8 cellular contexts compared by ENCODE assay signal in genomic region chr14:104947201-104947600, GRCh38. TPM values are rescaled to one million over a fixed set of nuclear protein-coding genes. Genes with fewer than 3 reads are reported as not detected.
"Had no signal": no experiment of that assay in that cellular context is flagged by ENCODE, and none has a peak within 500 bp of the region (broad histone marks: within the 10 kb centered on the region; RNA-seq: fewer than 3 reads in every experiment).

No MANE protein-coding gene starts in this region.

RNA-seq across cellular contexts. Expression of gene PLD4, which starts 22.5 kb away (rescaled TPM):
- total RNA-seq: activated CD4-positive, alpha-beta memory T cell treated with anti-CD3 and anti-CD28 coated beads for 36 hours; activated CD8-positive, alpha-beta memory T cell treated with anti-CD3 and anti-CD28 coated beads for 36 hours; activated CD8-positive, alpha-beta T cell treated with anti-CD3 and anti-CD28 coated beads for 36 hours; activated naive CD4-positive, alpha-beta T cell treated with anti-CD3 and anti-CD28 coated beads for 36 hours; activated naive CD8-positive, alpha-beta T cell treated with anti-CD3 and anti-CD28 coated beads for 36 hours; activated T-helper 17 cell treated with anti-CD3 and anti-CD28 coated beads, Interleukin-2, amount 50 U/mL, for 72 hours; body of pancreas had no signal

RNA-seq across cellular contexts. Expression of gene AHNAK2, which starts 31.0 kb away (rescaled TPM):
- total RNA-seq: activated B cell treated with CpG ODN at 0.5 μM for 24 hours had no signal
